In genomic region chr6:1678966-1679690, GRCh38 we compare ENCODE assay signal across 19 cellular contexts.
A peak's percentile ranks its signal among the peaks of the same experiment; 100 is the strongest.
DNase-seq lines count a peak whose midpoint lies in the region; ATAC-seq, FAIRE-seq and TF ChIP-seq lines count a peak whose summit lies in the region.
"Had no signal": no experiment of that assay in that cellular context is flagged by ENCODE, and none has a peak within 500 bp of the region (broad histone marks: within the 10 kb centered on the region; RNA-seq: fewer than 3 reads in every experiment).

No MANE protein-coding gene starts in this region.

- no peaks in the 10 kb centered on the region for H3K36me3 ChIP-seq in PC-3 (ENCODE audit: low read depth, low read length)
- no peaks in the 10 kb centered on the region for H3K36me3 ChIP-seq in left ventricle myocardium inferior
- H3K36me3 ChIP-seq in testis (ENCODE audit: low read depth, missing control alignments): no peaks in the 10 kb centered on the region

- H3K4me1 ChIP-seq in PC-3 (ENCODE audit: insufficient read depth, low read length) (peaks cover 20% of the 10 kb centered on the region), left ventricle myocardium inferior (peaks cover 26% of the 10 kb centered on the region), testis (peaks cover 5% of the 10 kb centered on the region)

- no peak overlapping the region for H3K4me3 Mint-ChIP-seq in activated CD8-positive, alpha-beta T cell treated with anti-CD3 and anti-CD28 coated beads, Interleukin-2, amount 10 ng/mL, durations not matched to agents 7 days and 5 days
- H3K4me3 Mint-ChIP-seq: activated T-helper 1 cell treated with anti-CD3 and anti-CD28 coated beads, Interleukin-12 subunit alpha, Interleukin-12 subunit beta, Interleukin-2, Interleukin-4 antibody, amounts not matched to agents 30 ng/mL and 10 ng/mL and 1 ng/mL, durations not matched to agents 14 hours and 24 hours and 36 hours; CD4-positive, alpha-beta T cell; naive thymus-derived CD4-positive, alpha-beta T cell; T-helper 2 cell treated with Interferon-gamma antibody and Interleukin-4, amounts not matched to agents 5 μg/mL and 100 μg/mL, for 36 hours had no signal

- ATAC-seq in PC-3: peak; percentile 39; the same call in 1 of the 2 replicates
- ATAC-seq in activated CD8-positive, alpha-beta T cell treated with anti-CD3 and anti-CD28 coated beads, Interleukin-2, amount 10 ng/mL, durations not matched to agents 7 days and 5 days: no peak
- ATAC-seq: naive thymus-derived CD4-positive, alpha-beta T cell had no signal

- no peaks in the 10 kb centered on the region for H3K27me3 ChIP-seq in PC-3 (ENCODE audit: low read length)
- no peaks in the 10 kb centered on the region for H3K27me3 ChIP-seq in left ventricle myocardium inferior (ENCODE audit: low read depth)
- H3K27me3 ChIP-seq in testis: no peaks in the 10 kb centered on the region

- intact Hi-C loops in PC-3 (cut with micrococcal nuclease): loop anchor here (2.0 kb wide), 1 partner anchor 66 kb away; no protein-coding TSS in a partner anchor
- intact Hi-C loops in left ventricle myocardium inferior (cut with micrococcal nuclease): no loop called here
- intact Hi-C loops in testis (cut with DNase I; ENCODE audit: low total_unique reads): no loop called here

- H3K27ac ChIP-seq in PC-3 (ENCODE audit: low read length) (peak overlapping the region; percentile 47), left ventricle myocardium inferior (replicated peaks) (peak overlapping the region; percentile 48), testis (no peak overlapping the region)
- H3K27ac ChIP-seq: 22Rv1 had no signal

- H3K4me2 ChIP-seq in PC-3 (ENCODE audit: low read length): peak overlapping the region; percentile 55

- TF ChIP-seq CTCF in PC-3 (conservative IDR thresholded peaks at IDR 0.05; ENCODE audit: low read depth, low read length): no peak
- TF ChIP-seq CTCF in left ventricle myocardium inferior (IDR thresholded peaks at IDR 0.05; ENCODE audit: borderline replicate concordance): no peak
- TF ChIP-seq CTCF in testis (IDR thresholded peaks at IDR 0.05): no peak

- H3K27ac Mint-ChIP-seq in activated CD8-positive, alpha-beta T cell treated with anti-CD3 and anti-CD28 coated beads, Interleukin-2, amount 10 ng/mL, durations not matched to agents 7 days and 5 days: no peak overlapping the region
- H3K27ac Mint-ChIP-seq: activated T-helper 1 cell treated with anti-CD3 and anti-CD28 coated beads, Interleukin-12 subunit alpha, Interleukin-12 subunit beta, Interleukin-2, Interleukin-4 antibody, amounts not matched to agents 30 ng/mL and 10 ng/mL and 1 ng/mL, durations not matched to agents 14 hours and 24 hours and 36 hours; CD4-positive, alpha-beta T cell; naive thymus-derived CD4-positive, alpha-beta T cell; T-helper 2 cell treated with Interferon-gamma antibody and Interleukin-4, amounts not matched to agents 5 μg/mL and 100 μg/mL, for 36 hours had no signal

- 73 to 84% methylated on average over 13 to 14 of the region's 14 CpGs for WGBS in testis, 2 donors

- no peaks in the 10 kb centered on the region for H3K79me2 ChIP-seq in PC-3 (ENCODE audit: low read length)

- no peaks in the 10 kb centered on the region for H3K36me3 Mint-ChIP-seq in activated CD8-positive, alpha-beta T cell treated with anti-CD3 and anti-CD28 coated beads, Interleukin-2, amount 10 ng/mL, durations not matched to agents 7 days and 5 days (ENCODE audit: low read depth)

- H3K9me2 ChIP-seq in PC-3 (replicated peaks; ENCODE audit: low read length): no peaks in the 10 kb centered on the region

- peak; percentile 37 for DNase-seq in DMS153 (lab: John Stamatoyannopoulos, UW)
- DNase-seq in DMS153 treated with DMSO at 0.1 percent for 48 hours (lab: John Stamatoyannopoulos, UW; ENCODE audit: unreplicated experiment): no peak
- no peak for DNase-seq in PC-3
- DNase-seq in left ventricle myocardium inferior: no peak
- peak; percentile 35 for DNase-seq in testis
- DNase-seq in RCC 7860 (ENCODE audit: low spot score): no peak
- DNase-seq in DMS114 treated with DMSO at 0.1 percent for 48 hours (lab: John Stamatoyannopoulos, UW; ENCODE audit: unreplicated experiment): no peak
- no peak for DNase-seq in activated CD8-positive, alpha-beta T cell treated with anti-CD3 and anti-CD28 coated beads, Interleukin-2, amount 10 ng/mL, durations not matched to agents 7 days and 5 days
- DNase-seq: activated CD4-positive, alpha-beta T cell treated with anti-CD3 and anti-CD28 coated beads, Interleukin-2, amount 50 U/mL, for 1 hour; amygdala; CD4-positive, alpha-beta T cell; H7; naive thymus-derived CD4-positive, alpha-beta T cell; NCI-H1417 treated with DMSO at 0.1 percent for 48 hours; OCI-M1 had no signal

- H3K9me3 Mint-ChIP-seq in activated CD8-positive, alpha-beta T cell treated with anti-CD3 and anti-CD28 coated beads, Interleukin-2, amount 10 ng/mL, durations not matched to agents 7 days and 5 days (ENCODE audit: insufficient read depth): no peaks in the 10 kb centered on the region
- H3K9me3 Mint-ChIP-seq: activated T-helper 1 cell treated with anti-CD3 and anti-CD28 coated beads, Interleukin-12 subunit alpha, Interleukin-12 subunit beta, Interleukin-2, Interleukin-4 antibody, amounts not matched to agents 30 ng/mL and 10 ng/mL and 1 ng/mL, durations not matched to agents 14 hours and 24 hours and 36 hours; CD4-positive, alpha-beta T cell; naive thymus-derived CD4-positive, alpha-beta T cell; T-helper 2 cell treated with Interferon-gamma antibody and Interleukin-4, amounts not matched to agents 5 μg/mL and 100 μg/mL, for 36 hours had no signal

- no peaks in the 10 kb centered on the region for H3K4me1 Mint-ChIP-seq in activated CD8-positive, alpha-beta T cell treated with anti-CD3 and anti-CD28 coated beads, Interleukin-2, amount 10 ng/mL, durations not matched to agents 7 days and 5 days (ENCODE audit: low read depth)

- no peak for FAIRE-seq in RCC 7860 (lab: Jason Lieb, UNC)
- FAIRE-seq: keratinocyte had no signal

- no peak for TF ChIP-seq POLR2A in testis (IDR thresholded peaks at IDR 0.05)

- no peaks in the 10 kb centered on the region for H4K20me1 ChIP-seq in PC-3 (ENCODE audit: low read length)

- POLR2A ChIA-PET in PC-3 (lab: Charles Lee; ENCODE audit: unreplicated experiment): interaction anchor here (0.6 kb wide), 2 partner anchors 57 to 1099 kb away, joined by 3 read pairs; no protein-coding TSS in a partner anchor
- POLR2A ChIA-PET in activated CD8-positive, alpha-beta T cell treated with anti-CD3 and anti-CD28 coated beads, Interleukin-2, amount 10 ng/mL, durations not matched to agents 7 days and 5 days (lab: Charles Lee): interaction anchor here (0.6 kb wide), 1 partner anchor 12 kb away, joined by 3 read pairs; no protein-coding TSS in a partner anchor

- BruUV-seq in PC-3 (replicated peaks; lab: Mats Ljungman, UMichigan): no TSS peak

- H3K9me3 ChIP-seq in PC-3 (ENCODE audit: low read length) (no peaks in the 10 kb centered on the region), left ventricle myocardium inferior (replicated peaks) (no peaks in the 10 kb centered on the region), testis (no peaks in the 10 kb centered on the region)

- H3K9ac ChIP-seq in PC-3 (ENCODE audit: low read length): no peak overlapping the region

- H3K27me3 Mint-ChIP-seq in activated CD8-positive, alpha-beta T cell treated with anti-CD3 and anti-CD28 coated beads, Interleukin-2, amount 10 ng/mL, durations not matched to agents 7 days and 5 days (ENCODE audit: low read depth): no peaks in the 10 kb centered on the region
- H3K27me3 Mint-ChIP-seq: CD4-positive, alpha-beta T cell; naive thymus-derived CD4-positive, alpha-beta T cell had no signal

- H3F3A ChIP-seq in PC-3 (ENCODE audit: low read length, unreplicated experiment): no peaks in the 10 kb centered on the region

- CTCF ChIA-PET in PC-3 (lab: Charles Lee): interaction anchor here (0.6 kb wide), 2 partner anchors 214 to 425 kb away, joined by 3 read pairs; no protein-coding TSS in a partner anchor
- CTCF ChIA-PET in activated CD8-positive, alpha-beta T cell treated with anti-CD3 and anti-CD28 coated beads, Interleukin-2, amount 10 ng/mL, durations not matched to agents 7 days and 5 days (lab: Charles Lee): no interaction called here

- H3K4me3 ChIP-seq in PC-3 (ENCODE audit: low read length): no peak overlapping the region
- H3K4me3 ChIP-seq in left ventricle myocardium inferior: peak overlapping the region; percentile 7
- no peak overlapping the region for H3K4me3 ChIP-seq in testis

- H2AFZ ChIP-seq in PC-3 (ENCODE audit: low read length): no peak overlapping the region

Comparison
In these comparisons a context has a peak if more than half of its experiments do, and no peak if none do; other contexts are left out.
1. DNase-seq: peak in DMS153 (single experiment) and testis (single experiment); none in DMS153 treated with DMSO at 0.1 percent for 48 hours (single experiment), PC-3 (single experiment), left ventricle myocardium inferior (single experiment), RCC 7860 (single experiment), DMS114 treated with DMSO at 0.1 percent for 48 hours (single experiment) and activated CD8-positive, alpha-beta T cell treated with anti-CD3 and anti-CD28 coated beads, Interleukin-2, amount 10 ng/mL, durations not matched to agents 7 days and 5 days (single experiment).
2. H3K27ac ChIP-seq: peak in PC-3 (single experiment) and left ventricle myocardium inferior (single experiment); none in testis (0 of 2).